12 cellular contexts compared by ENCODE assay signal in genomic region chr13:45696610-45697226, GRCh38. TPM values are rescaled to one million over a fixed set of nuclear protein-coding genes. Genes with fewer than 3 reads are reported as not detected.
DNase-seq lines count a peak whose midpoint lies in the region; ATAC-seq and TF ChIP-seq lines count a peak whose summit lies in the region.
"Had no signal": no experiment of that assay in that cellular context is flagged by ENCODE, and none has a peak within 500 bp of the region (broad histone marks: within the 10 kb centered on the region; RNA-seq: fewer than 3 reads in every experiment).

No MANE protein-coding gene starts in this region.

- H3K36me3 Mint-ChIP-seq in MCF 10A (ENCODE audit: insufficient read depth, unreplicated experiment) = no peaks in the 10 kb centered on the region

- no peak for TF ChIP-seq CTCF in MCF 10A (IDR thresholded peaks at IDR 0.05; ENCODE audit: unreplicated experiment)

- ATAC-seq in GM18517 (IDR thresholded peaks at IDR 0.05; ENCODE audit: unreplicated experiment) = peak; percentile 51
- peak; percentile 51 for ATAC-seq in GM21381 (IDR thresholded peaks at IDR 0.05; ENCODE audit: unreplicated experiment)
- ATAC-seq in HG03280 (IDR thresholded peaks at IDR 0.05; ENCODE audit: unreplicated experiment) = peak; percentile 42

- H3K27ac Mint-ChIP-seq in MCF 10A (ENCODE audit: low read depth, unreplicated experiment) = no peak overlapping the region

- BruUV-seq in MCF 10A (replicated peaks; lab: Mats Ljungman, UMichigan) = no TSS peak

- H3K27me3 Mint-ChIP-seq in MCF 10A (ENCODE audit: insufficient read depth, unreplicated experiment) = peaks cover 39% of the 10 kb centered on the region

- CTCF ChIA-PET in MCF 10A (lab: Yijun Ruan, JAX) = interaction anchor here (0.8 kb wide), 1 partner anchor 74 kb away, joined by 3 read pairs; no protein-coding TSS in a partner anchor

- DNase-seq in MCF 10A (ENCODE audit: unreplicated experiment) (peak; percentile 59), NK-92 (lab: John Stamatoyannopoulos, UW; ENCODE audit: unreplicated experiment) (no peak), DMS153 treated with DMSO at 0.1 percent for 48 hours (lab: John Stamatoyannopoulos, UW; ENCODE audit: unreplicated experiment) (no peak), RKO (ENCODE audit: low spot score) (no peak), activated gamma-delta T cell treated with Interleukin-2 at 50 U/mL for 16 hours (no peak)
- DNase-seq: activated CD4-positive, alpha-beta T cell treated with anti-CD3 and anti-CD28 coated beads, Interleukin-2, amount 50 U/mL, for 4 hours; effector memory CD4-positive, alpha-beta T cell; KBM-7; mesendoderm had no signal

- H3K4me3 Mint-ChIP-seq in MCF 10A (ENCODE audit: unreplicated experiment) = no peak overlapping the region

- H3K9me3 Mint-ChIP-seq in MCF 10A (ENCODE audit: unreplicated experiment) = no peaks in the 10 kb centered on the region

- intact Hi-C loops in MCF 10A (cut with micrococcal nuclease) = no loop called here

- H3K4me1 Mint-ChIP-seq in MCF 10A (ENCODE audit: insufficient read depth, unreplicated experiment) = no peaks in the 10 kb centered on the region

- POLR2A ChIA-PET in MCF 10A (lab: Yijun Ruan, JAX) = interaction anchor here (0.6 kb wide), 1 partner anchor 177 kb away, joined by 4 read pairs; no protein-coding TSS in a partner anchor

RNA-seq across cellular contexts. Expression of gene CBY2, which starts 5.4 kb away (rescaled TPM):
- total RNA-seq in MCF 10A (2022) = not detected in 2 replicates
